ENCODE assay signal across 8 cellular contexts in genomic region chr5:88826959-88827585, GRCh38. TPM values are rescaled to one million over a fixed set of nuclear protein-coding genes. Genes with fewer than 3 reads are reported as not detected.
DNase-seq lines count a peak whose midpoint lies in the region; ATAC-seq and TF ChIP-seq lines count a peak whose summit lies in the region.

No MANE protein-coding gene starts in this region.

- no peak overlapping the region for H3K23ac ChIP-seq in H9 (ENCODE audit: insufficient read length, low read depth, low read length)

- H2BK15ac ChIP-seq in H9 (ENCODE audit: low read depth, low read length): no peak overlapping the region

- H2BK120ac ChIP-seq in H9 (ENCODE audit: low read depth, low read length, poor library complexity, severe bottlenecking): no peak overlapping the region

- no peak overlapping the region for H2BK20ac ChIP-seq in H9 (ENCODE audit: low read depth, low read length, poor library complexity, severe bottlenecking)

- ATAC-seq in GM18499 (IDR thresholded peaks at IDR 0.05; ENCODE audit: insufficient read depth, unreplicated experiment) (peak; percentile 51), thoracic aorta (ENCODE audit: insufficient number of reproducible peaks, low FRiP score, low read depth) (peak; percentile 50)

- H3K27me3 ChIP-seq in H9 (ENCODE audit: insufficient read depth, low read length): no peaks in the 10 kb centered on the region
- no peaks in the 10 kb centered on the region for H3K27me3 ChIP-seq in ascending aorta
- no peaks in the 10 kb centered on the region for H3K27me3 ChIP-seq in thoracic aorta (replicated peaks; ENCODE audit: insufficient read depth)
- H3K27me3 ChIP-seq in prostate gland (replicated peaks; ENCODE audit: insufficient read depth): no peaks in the 10 kb centered on the region

- no peaks in the 10 kb centered on the region for H3K27me3 Mint-ChIP-seq in H9 (ENCODE audit: low read depth)
- H3K27me3 Mint-ChIP-seq in activated naive CD4-positive, alpha-beta T cell treated with anti-CD3 and anti-CD28 coated beads, Interleukin-2, amount 10 ng/mL, durations not matched to agents 7 days and 5 days: peaks cover 8% of the 10 kb centered on the region

- H2BK12ac ChIP-seq in H9 (ENCODE audit: insufficient read length, low read depth, low read length): no peak overlapping the region

- no peak overlapping the region for H3K14ac ChIP-seq in H9 (ENCODE audit: insufficient read depth, low read length)

- H3K4me3 ChIP-seq in ascending aorta (peak overlapping the region; percentile 21 to 58), thoracic aorta (peak overlapping the region; percentile 55), prostate gland (no peak overlapping the region)

- H2AFZ ChIP-seq in H9 (ENCODE audit: low read length): peak overlapping the region; percentile 73

- H3K4me2 ChIP-seq in H9 (ENCODE audit: insufficient read depth, insufficient read length, low read length): no peak overlapping the region

- H4K5ac ChIP-seq in H9 (ENCODE audit: insufficient read length, low read depth, low read length): no peak overlapping the region

- H3K23me2 ChIP-seq in H9 (ENCODE audit: insufficient read length, low read depth, low read length, poor library complexity, severe bottlenecking): no peaks in the 10 kb centered on the region

- TF ChIP-seq CTCF in H9 (conservative IDR thresholded peaks at IDR 0.05) (no peak), ascending aorta (IDR thresholded peaks at IDR 0.05) (no peak), thoracic aorta (IDR thresholded peaks at IDR 0.05) (no peak), prostate gland (IDR thresholded peaks at IDR 0.05) (no peak)

- no peak overlapping the region for H4K91ac ChIP-seq in H9 (ENCODE audit: insufficient read length, low read depth, low read length)

- H3K4me3 Mint-ChIP-seq in H9: no peak overlapping the region
- H3K4me3 Mint-ChIP-seq in activated naive CD4-positive, alpha-beta T cell treated with anti-CD3 and anti-CD28 coated beads, Interleukin-2, amount 10 ng/mL, durations not matched to agents 7 days and 5 days: no peak overlapping the region

- H3K56ac ChIP-seq in H9 (ENCODE audit: insufficient read length, low read depth, low read length): no peak overlapping the region

- no peaks in the 10 kb centered on the region for H3K79me1 ChIP-seq in H9 (ENCODE audit: insufficient read depth, low read depth, low read length, poor library complexity, severe bottlenecking)

- no peaks in the 10 kb centered on the region for H3K79me2 ChIP-seq in H9 (ENCODE audit: insufficient read depth, low read length)

- no peak overlapping the region for H3K18ac ChIP-seq in H9 (ENCODE audit: insufficient read length, low read depth, low read length)

- H3K27ac Mint-ChIP-seq in H9: no peak overlapping the region
- no peak overlapping the region for H3K27ac Mint-ChIP-seq in activated naive CD4-positive, alpha-beta T cell treated with anti-CD3 and anti-CD28 coated beads, Interleukin-2, amount 10 ng/mL, durations not matched to agents 7 days and 5 days

- H4K20me1 ChIP-seq in H9 (ENCODE audit: control insufficient read depth, insufficient read depth, insufficient read length): no peaks in the 10 kb centered on the region

- H3K9me3 Mint-ChIP-seq in H9: no peaks in the 10 kb centered on the region
- H3K9me3 Mint-ChIP-seq in activated naive CD4-positive, alpha-beta T cell treated with anti-CD3 and anti-CD28 coated beads, Interleukin-2, amount 10 ng/mL, durations not matched to agents 7 days and 5 days: no peaks in the 10 kb centered on the region

- DNase-seq in H9 (peak; percentile 32), LHCN-M2 (ENCODE audit: low read depth) (peak; percentile 35), ascending aorta (ENCODE audit: low spot score in 2 of 2) (peak; percentile 17 to 80), kidney tubule cell (ENCODE audit: low spot score) (peak; percentile 79), thoracic aorta (ENCODE audit: low spot score) (no peak), prostate gland (ENCODE audit: low spot score) (no peak)
- no peak for DNase-seq in activated naive CD4-positive, alpha-beta T cell treated with anti-CD3 and anti-CD28 coated beads, Interleukin-2, amount 10 ng/mL, durations not matched to agents 7 days and 5 days

- no peak overlapping the region for H4K8ac ChIP-seq in H9 (replicated peaks; ENCODE audit: insufficient read length, low read depth, low read length)

- no CpG with 5 or more reads among the region's 6 CpGs for WGBS in H9 (ENCODE audit: extremely low coverage, insufficient read length, low lambda C conversion rate)
- 67% methylated on average over 6 of the region's 6 CpGs for WGBS in prostate gland

- H2AK5ac ChIP-seq in H9 (ENCODE audit: insufficient read length, low read length): no peak overlapping the region

- no peak overlapping the region for H3K4ac ChIP-seq in H9 (ENCODE audit: low read depth, low read length)

- H3K9ac ChIP-seq in H9 (ENCODE audit: extremely low read depth, insufficient read length, low read length): no peak overlapping the region

- CTCF ChIA-PET in activated naive CD4-positive, alpha-beta T cell treated with anti-CD3 and anti-CD28 coated beads, Interleukin-2, amount 10 ng/mL, durations not matched to agents 7 days and 5 days (lab: Charles Lee): no interaction called here

- H3K9me3 ChIP-seq in H9 (ENCODE audit: control insufficient read depth, low read depth, low read length) (no peaks in the 10 kb centered on the region), ascending aorta (no peaks in the 10 kb centered on the region), thoracic aorta (no peaks in the 10 kb centered on the region), prostate gland (no peaks in the 10 kb centered on the region)

- peaks cover 12 to 23% of the 10 kb centered on the region in 2 experiments for H3K4me1 Mint-ChIP-seq in H9
- H3K4me1 Mint-ChIP-seq in activated naive CD4-positive, alpha-beta T cell treated with anti-CD3 and anti-CD28 coated beads, Interleukin-2, amount 10 ng/mL, durations not matched to agents 7 days and 5 days: peaks cover 42% of the 10 kb centered on the region

- no peak overlapping the region for H3T11ph ChIP-seq in H9 (ENCODE audit: low read length)

- TF ChIP-seq POLR2A in prostate gland (IDR thresholded peaks at IDR 0.05): no peak

- no peak overlapping the region for H2BK5ac ChIP-seq in H9 (ENCODE audit: insufficient read length, low read length)

- no peak overlapping the region for H3K27ac ChIP-seq in H9 (ENCODE audit: insufficient read length, low read depth, low read length)
- H3K27ac ChIP-seq in ascending aorta: peak overlapping the region; percentile 88 to 91
- H3K27ac ChIP-seq in thoracic aorta: peak overlapping the region; percentile 77 to 81
- peak overlapping the region in 1 of 2 donors; percentile 15 for H3K27ac ChIP-seq in prostate gland

- peaks cover 0 to 3% of the 10 kb centered on the region in 2 donors for H3K36me3 ChIP-seq in ascending aorta
- H3K36me3 ChIP-seq in thoracic aorta: no peaks in the 10 kb centered on the region
- no peaks in the 10 kb centered on the region for H3K36me3 ChIP-seq in prostate gland

- intact Hi-C loops in ascending aorta (cut with DNase I) (loop anchor here (2.0 kb wide), 1 partner anchor 40 kb away; no protein-coding TSS in a partner anchor), prostate gland (cut with DNase I) (no loop called here)

- peaks cover 7% of the 10 kb centered on the region for H3K4me1 ChIP-seq in H9 (ENCODE audit: insufficient read depth, low read length)
- peaks cover 0 to 29% of the 10 kb centered on the region in 2 donors for H3K4me1 ChIP-seq in ascending aorta
- H3K4me1 ChIP-seq in thoracic aorta (ENCODE audit: control insufficient read depth in 1 of 2, low read depth in 2 of 2): peaks cover 47 to 80% of the 10 kb centered on the region in 2 donors
- no peaks in the 10 kb centered on the region for H3K4me1 ChIP-seq in prostate gland (replicated peaks)

- H3K36me3 Mint-ChIP-seq in H9 (ENCODE audit: insufficient read depth in 1 of 3, low read depth in 3 of 3): no peaks in the 10 kb centered on the region
- H3K36me3 Mint-ChIP-seq in activated naive CD4-positive, alpha-beta T cell treated with anti-CD3 and anti-CD28 coated beads, Interleukin-2, amount 10 ng/mL, durations not matched to agents 7 days and 5 days: no peaks in the 10 kb centered on the region

RNA-seq across cellular contexts. Expression of gene MEF2C, which starts 55.9 kb away (rescaled TPM):
- total RNA-seq in H9 (2021): 0.11 and 0.20 TPM in 2 replicates
- total RNA-seq in LHCN-M2 (2014; rRNA removed): 14.5 and 21.5 TPM in 2 replicates
- 26.6 TPM for polyA plus RNA-seq in LHCN-M2 (2012)
- 138 TPM for total RNA-seq in ascending aorta
- 100 to 1,000 TPM in 1 of 2 donors, 10 to 100 TPM in 1; 94.0 to 104 TPM for total RNA-seq in thoracic aorta
- 10 to 100 TPM; 13.9 to 44.0 TPM for total RNA-seq in prostate gland

Comparison
In these comparisons a context has a peak if more than half of its experiments do, and no peak if none do; other contexts are left out.
1. DNase-seq: peak in H9 (single experiment), LHCN-M2 (single experiment), ascending aorta (2 of 2) and kidney tubule cell (single experiment); none in thoracic aorta (single experiment), activated naive CD4-positive, alpha-beta T cell treated with anti-CD3 and anti-CD28 coated beads, Interleukin-2, amount 10 ng/mL, durations not matched to agents 7 days and 5 days (single experiment) and prostate gland (single experiment).
2. H3K4me3 ChIP-seq: peak in ascending aorta (2 of 2) and thoracic aorta (single experiment); none in prostate gland (0 of 2).
3. RNA of gene MEF2C, which starts 55.9 kb away (total RNA-seq): 138 TPM in ascending aorta (single experiment), 94.0 to 104 TPM in thoracic aorta, 13.9 to 44.0 TPM in prostate gland and 14.5 to 21.5 TPM in LHCN-M2; 0.11 to 0.20 TPM in H9; every median in the first group is over 10 times any median in the second.